Comparison of ENCODE assay signal across 8 cellular contexts in the genomic region with DNA sequence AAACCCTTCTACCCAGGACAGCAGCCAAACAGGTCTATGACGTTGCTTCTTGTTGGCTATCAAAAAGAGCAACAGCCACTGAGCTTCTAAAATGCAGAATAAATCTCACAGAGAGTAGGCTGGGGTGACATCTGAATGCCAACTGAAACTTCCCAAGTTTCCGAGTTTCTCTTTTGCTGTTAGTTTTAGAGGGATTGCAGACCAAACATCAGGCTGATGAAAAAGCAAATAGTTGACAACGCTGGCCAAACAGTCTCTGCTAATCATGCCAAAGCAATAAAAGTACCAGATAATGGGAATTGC. TPM values are rescaled to one million over a fixed set of nuclear protein-coding genes. Genes with fewer than 3 reads are reported as not detected.
DNase-seq lines count a peak whose midpoint lies in the region; ATAC-seq, FAIRE-seq and TF ChIP-seq lines count a peak whose summit lies in the region.

No MANE protein-coding gene starts in this region.

- TF ChIP-seq POLR2A in GM12891 (IDR thresholded peaks at IDR 0.05; ENCODE audit: low read depth, low read length) = peak; percentile 41; the same call in 1 of the 2 replicates

- H3K27me3 Mint-ChIP-seq in T-helper 17 cell = no peaks in the 10 kb centered on the region

- no peak for TF ChIP-seq CTCF in fibroblast of villous mesenchyme (IDR thresholded peaks at IDR 0.05; ENCODE audit: insufficient read depth, low read depth, low read length)
- no peak for TF ChIP-seq CTCF in GM10266 (IDR thresholded peaks at IDR 0.05; ENCODE audit: control insufficient read depth, insufficient read depth, low read depth, missing control alignments)

- DNase-seq in GM12891 (ENCODE audit: insufficient read length, low spot score) (no peak), T-helper 17 cell (no peak), fibroblast of villous mesenchyme (ENCODE audit: low read depth) (no peak), skeletal muscle cell (ENCODE audit: low read depth) (no peak), epidermal melanocyte (ENCODE audit: insufficient read length, low spot score) (no peak), GM10266 (ENCODE audit: extremely low spot score) (no peak), GM19240 (ENCODE audit: insufficient read length, low spot score) (no peak)

- peak overlapping the region; percentile 98 for H3K27ac Mint-ChIP-seq in T-helper 17 cell

- no peaks in the 10 kb centered on the region for H3K9me3 ChIP-seq in T-helper 17 cell (ENCODE audit: control insufficient read depth, low read length, poor library complexity, severe bottlenecking)

- H3K4me3 Mint-ChIP-seq in T-helper 17 cell = peak overlapping the region; percentile 100

- FAIRE-seq in GM12891 (lab: Jason Lieb, UNC) = no peak

- H3K36me3 Mint-ChIP-seq in T-helper 17 cell (ENCODE audit: low read depth) = peaks cover 10% of the 10 kb centered on the region

- H3K4me1 Mint-ChIP-seq in T-helper 17 cell = peaks cover 38% of the 10 kb centered on the region

- ATAC-seq in T-helper 17 cell (no peak), GM21576 (IDR thresholded peaks at IDR 0.05; ENCODE audit: unreplicated experiment) (no peak)

- H3K4me3 ChIP-seq in fibroblast of villous mesenchyme (ENCODE audit: low read depth, low read length) (peak overlapping the region; percentile 73), skeletal muscle cell (ENCODE audit: low read depth, low read length) (peak overlapping the region; percentile 97)

TF ChIP-seq in GM12891, 5 proteins besides CTCF, POLR2A, EP300 and RAD21:
- no peak for TF ChIP-seq POU2F2 (IDR thresholded peaks at IDR 0.05; ENCODE audit: low read depth, low read length)
- no peak for TF ChIP-seq SPI1 (IDR thresholded peaks at IDR 0.05; ENCODE audit: low read depth, low read length)
- TF ChIP-seq POLR2AphosphoS5 (IDR thresholded peaks at IDR 0.05; ENCODE audit: low read depth, low read length) = no peak
- TF ChIP-seq TAF1 (IDR thresholded peaks at IDR 0.05; ENCODE audit: low read depth, low read length) = no peak
- TF ChIP-seq PAX5 (IDR thresholded peaks at IDR 0.05; ENCODE audit: insufficient read depth, low read length, severe bottlenecking) = no peak

RNA-seq across cellular contexts. Expression of a gene that starts 0.7 kb away (rescaled TPM):
- 27.6 TPM for polyA plus RNA-seq in GM12891 (2012; ENCODE audit: low read depth, missing spikeins)
- total RNA-seq in T-helper 17 cell (10 to 100 TPM; 81.3 to 91.1 TPM), fibroblast of villous mesenchyme (39.0 and 40.6 TPM in 2 replicates)
